Comparison of ENCODE assay signal across 21 cellular contexts in the genomic region with DNA sequence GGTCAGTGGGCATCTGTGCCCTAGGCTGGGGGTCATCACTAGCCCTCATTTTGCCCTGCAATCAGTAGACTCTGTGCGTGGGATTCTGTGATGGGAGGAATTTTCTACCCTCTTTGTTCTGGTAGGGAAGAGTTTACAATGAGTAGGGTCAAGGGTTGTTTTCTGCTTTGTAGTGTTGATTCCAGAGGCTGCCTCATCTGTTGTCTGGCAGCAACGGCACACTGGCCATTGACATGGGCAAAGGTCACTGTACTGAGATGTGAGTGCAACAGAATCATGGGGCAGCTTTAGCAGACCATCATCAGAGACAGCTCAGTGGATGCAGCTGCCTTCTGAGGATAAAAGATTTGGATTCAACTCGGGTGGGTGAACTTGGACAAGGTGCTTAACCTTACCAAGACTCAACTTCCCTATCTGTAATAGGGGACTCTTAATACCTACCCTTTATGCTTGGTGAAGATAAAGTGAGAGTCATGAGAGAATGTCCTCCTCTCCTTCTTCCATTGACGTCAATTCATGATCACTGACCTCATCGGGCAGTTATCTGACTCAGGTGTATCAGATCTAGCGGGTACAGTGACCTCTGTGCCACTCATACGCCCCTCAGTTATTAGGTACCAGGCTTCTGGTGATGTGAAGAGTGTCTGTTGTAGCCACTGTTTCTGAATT.
DNase-seq lines count a peak whose midpoint lies in the region; ATAC-seq and TF ChIP-seq lines count a peak whose summit lies in the region.
"Had no signal": no experiment of that assay in that cellular context is flagged by ENCODE, and none has a peak within 500 bp of the region (broad histone marks: within the 10 kb centered on the region; RNA-seq: fewer than 3 reads in every experiment).

No MANE protein-coding gene starts in this region.

- no peaks in the 10 kb centered on the region for H3K9me3 ChIP-seq in neural progenitor cell (ENCODE audit: low read depth)
- H3K9me3 ChIP-seq: BLaER1 treated with 17β-estradiol and CSF1 and Interleukin-3, amounts not matched to agents 10 nM and 100 nM had no signal

- DNase-seq in DMS53 (lab: John Stamatoyannopoulos, UW) (peak; percentile 63), DMS53 treated with DMSO at 0.1 percent for 48 hours (lab: John Stamatoyannopoulos, UW; ENCODE audit: unreplicated experiment) (no peak), left colon (peak in 1 of 2 donors; percentile 50), neural progenitor cell (ENCODE audit: low spot score) (peak; percentile 23), mesothelial cell of epicardium (ENCODE audit: low spot score in 2 of 2, unreplicated experiment in 2 of 2) (no peak), NCI-H1105 treated with DMSO at 0.1 percent for 48 hours (lab: John Stamatoyannopoulos, UW) (no peak), CD1c-positive myeloid dendritic cell (ENCODE audit: extremely low spot score) (no peak)
- DNase-seq: CD8-positive, alpha-beta memory T cell; EL; Kasumi-1; NCI-H1417; NCI-H1694 treated with DMSO at 0.1 percent for 48 hours; NCI-H2081 treated with DMSO at 0.1 percent for 48 hours; NCI-H2171 treated with DMSO at 0.1 percent for 48 hours; NCI-H524 treated with DMSO at 0.1 percent for 48 hours; SHP77 had no signal

- no peaks in the 10 kb centered on the region for H3K27me3 ChIP-seq in neural progenitor cell

- H3K36me3 Mint-ChIP-seq in neural progenitor cell (no peaks in the 10 kb centered on the region), mesothelial cell of epicardium (no peaks in the 10 kb centered on the region)
- H3K36me3 Mint-ChIP-seq: CD8-positive, alpha-beta memory T cell had no signal

- no peak overlapping the region for H3K4me2 ChIP-seq in neural progenitor cell
- H3K4me2 ChIP-seq: GM23338 had no signal

- H3K9me3 Mint-ChIP-seq in neural progenitor cell = peaks cover 2% of the 10 kb centered on the region
- no peaks in the 10 kb centered on the region for H3K9me3 Mint-ChIP-seq in mesothelial cell of epicardium
- H3K9me3 Mint-ChIP-seq: CD8-positive, alpha-beta memory T cell had no signal

- H3K27ac Mint-ChIP-seq in neural progenitor cell (peak overlapping the region; percentile 50), mesothelial cell of epicardium (no peak overlapping the region)
- H3K27ac Mint-ChIP-seq: GM23338 had no signal

- H3K4me1 ChIP-seq in neural progenitor cell = peaks cover 12% of the 10 kb centered on the region

- H3F3A ChIP-seq in neural progenitor cell (ENCODE audit: low read depth) = no peaks in the 10 kb centered on the region

- peaks cover 6% of the 10 kb centered on the region for H3K27me3 Mint-ChIP-seq in neural progenitor cell (ENCODE audit: insufficient read depth, low read depth)
- peaks cover 43% of the 10 kb centered on the region for H3K27me3 Mint-ChIP-seq in mesothelial cell of epicardium (ENCODE audit: low read depth)
- H3K27me3 Mint-ChIP-seq: CD8-positive, alpha-beta memory T cell had no signal

- intact Hi-C loops in left colon (cut with DNase I, micrococcal nuclease) = loop anchor here in 1 of 2 donors (10.0 kb wide), 1 partner anchor 885 kb away; no protein-coding TSS in a partner anchor

- H4K20me1 ChIP-seq in neural progenitor cell (ENCODE audit: low read depth) = no peaks in the 10 kb centered on the region

- H3K4me1 Mint-ChIP-seq in neural progenitor cell (peaks cover 39% of the 10 kb centered on the region), mesothelial cell of epicardium (no peaks in the 10 kb centered on the region)

- TF ChIP-seq CTCF in neural progenitor cell (IDR thresholded peaks at IDR 0.05) (no peak), mesothelial cell of epicardium (IDR thresholded peaks at IDR 0.05; ENCODE audit: unreplicated experiment) (no peak)

- H3K9ac ChIP-seq in neural progenitor cell = no peak overlapping the region
- H3K9ac ChIP-seq: BLaER1 treated with 17β-estradiol and CSF1 and Interleukin-3, amounts not matched to agents 10 nM and 100 nM had no signal

- H3K4me3 Mint-ChIP-seq in neural progenitor cell = peak overlapping the region; percentile 34
- no peak overlapping the region for H3K4me3 Mint-ChIP-seq in mesothelial cell of epicardium
- H3K4me3 Mint-ChIP-seq: CD8-positive, alpha-beta memory T cell; GM23338 had no signal

- no peaks in the 10 kb centered on the region for H3K36me3 ChIP-seq in neural progenitor cell
- H3K36me3 ChIP-seq: BLaER1 treated with 17β-estradiol and CSF1 and Interleukin-3, amounts not matched to agents 10 nM and 100 nM; HAP-1 had no signal

- H2AFZ ChIP-seq in neural progenitor cell (replicated peaks) = no peak overlapping the region
- H2AFZ ChIP-seq: GM23338 had no signal

- no peak overlapping the region for H3K27ac ChIP-seq in neural progenitor cell
- H3K27ac ChIP-seq: 22Rv1; BLaER1 treated with 17β-estradiol and CSF1 and Interleukin-3, amounts not matched to agents 10 nM and 100 nM had no signal

- H3K79me2 ChIP-seq in neural progenitor cell (ENCODE audit: low read depth) = no peaks in the 10 kb centered on the region

- ATAC-seq in left colon = peak; percentile 63
- no peak for ATAC-seq in GM18907 (IDR thresholded peaks at IDR 0.05; ENCODE audit: unreplicated experiment)
- ATAC-seq: GM23338 had no signal

- H3K4me3 ChIP-seq in neural progenitor cell = no peak overlapping the region
- H3K4me3 ChIP-seq: BLaER1 treated with 17β-estradiol and CSF1 and Interleukin-3, amounts not matched to agents 10 nM and 100 nM; GM23338; HAP-1 had no signal

Comparison
In these comparisons a context has a peak if more than half of its experiments do, and no peak if none do; other contexts are left out.
1. DNase-seq: peak in DMS53 (single experiment) and neural progenitor cell (single experiment); none in DMS53 treated with DMSO at 0.1 percent for 48 hours (single experiment), mesothelial cell of epicardium (0 of 2), NCI-H1105 treated with DMSO at 0.1 percent for 48 hours (single experiment) and CD1c-positive myeloid dendritic cell (single experiment).